In the genomic region with DNA sequence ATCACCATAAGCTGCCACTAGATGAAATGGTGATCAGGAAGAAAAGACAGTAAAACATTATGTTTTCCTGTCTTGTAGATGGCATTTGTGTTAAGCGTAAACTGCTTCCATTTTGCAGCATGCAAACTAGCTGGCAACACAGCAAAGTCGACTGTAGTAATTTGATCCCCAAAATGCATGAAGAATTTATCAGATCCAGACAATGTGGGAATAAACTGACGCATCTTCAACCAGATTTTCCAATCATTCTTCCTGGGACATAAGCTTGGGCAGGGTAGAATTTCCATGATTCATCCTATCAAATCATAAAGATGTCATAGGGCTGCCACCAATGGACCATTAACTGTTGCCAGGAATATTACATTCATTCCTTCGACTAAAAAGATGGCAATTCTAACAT, we compare ENCODE assay signal across 21 cellular contexts.
"Had no signal": no experiment of that assay in that cellular context is flagged by ENCODE, and none has a peak within 500 bp of the region (broad histone marks: within the 10 kb centered on the region; RNA-seq: fewer than 3 reads in every experiment).

No MANE protein-coding gene starts in this region.

- ATAC-seq: activated CD8-positive, alpha-beta T cell treated with anti-CD3 and anti-CD28 coated beads for 36 hours; body of pancreas; T-cell had no signal

- H3K4me3 ChIP-seq: adrenal gland, body of pancreas had no signal

- H3K27ac Mint-ChIP-seq: activated CD4-positive, alpha-beta T cell treated with anti-CD3 and anti-CD28 coated beads, Interleukin-2, amount 10 ng/mL, durations not matched to agents 7 days and 5 days; activated CD8-positive, alpha-beta T cell treated with anti-CD3 and anti-CD28 coated beads for 36 hours; activated naive CD8-positive, alpha-beta T cell treated with anti-CD3 and anti-CD28 coated beads, Interleukin-2, amount 10 ng/mL, durations not matched to agents 7 days and 5 days; T-cell had no signal

- H3K27me3 Mint-ChIP-seq: activated CD8-positive, alpha-beta T cell treated with anti-CD3 and anti-CD28 coated beads for 36 hours had no signal

- DNase-seq: activated CD4-positive, alpha-beta T cell treated with anti-CD3 and anti-CD28 coated beads, Interleukin-2, amount 10 ng/mL, durations not matched to agents 7 days and 5 days; activated CD4-positive, CD25-positive, alpha-beta regulatory T cell; activated CD8-positive, alpha-beta memory T cell treated with anti-CD3 and anti-CD28 coated beads, Interleukin-2, amount 50 U/mL, for 4 hours; activated CD8-positive, alpha-beta T cell treated with anti-CD3 and anti-CD28 coated beads for 36 hours; activated naive CD4-positive, alpha-beta T cell treated with anti-CD3 and anti-CD28 coated beads, Interleukin-2, amount 50 U/mL, for 16 hours; activated naive CD8-positive, alpha-beta T cell treated with anti-CD3 and anti-CD28 coated beads, Interleukin-2, amount 10 ng/mL, durations not matched to agents 7 days and 5 days; adrenal gland; anterior cingulate cortex; body of pancreas; central memory CD4-positive, alpha-beta T cell; KBM-7; NCI-H1092; NCI-H1417; NCI-H1930; NCI-H2171; NCI-H226; NCI-H69; SHP77 treated with DMSO at 0.1 percent for 48 hours; T-cell; T-helper 2 cell; T1000 had no signal

- H3K4me1 Mint-ChIP-seq: activated CD4-positive, alpha-beta T cell treated with anti-CD3 and anti-CD28 coated beads, Interleukin-2, amount 10 ng/mL, durations not matched to agents 7 days and 5 days; activated naive CD8-positive, alpha-beta T cell treated with anti-CD3 and anti-CD28 coated beads, Interleukin-2, amount 10 ng/mL, durations not matched to agents 7 days and 5 days; T-cell had no signal

- H3K4me3 Mint-ChIP-seq: activated CD4-positive, alpha-beta T cell treated with anti-CD3 and anti-CD28 coated beads, Interleukin-2, amount 10 ng/mL, durations not matched to agents 7 days and 5 days; activated CD8-positive, alpha-beta T cell treated with anti-CD3 and anti-CD28 coated beads for 36 hours; activated naive CD8-positive, alpha-beta T cell treated with anti-CD3 and anti-CD28 coated beads, Interleukin-2, amount 10 ng/mL, durations not matched to agents 7 days and 5 days; T-cell had no signal

- H3K9me3 Mint-ChIP-seq: activated CD8-positive, alpha-beta T cell treated with anti-CD3 and anti-CD28 coated beads for 36 hours had no signal

- H3K36me3 Mint-ChIP-seq: activated naive CD8-positive, alpha-beta T cell treated with anti-CD3 and anti-CD28 coated beads, Interleukin-2, amount 10 ng/mL, durations not matched to agents 7 days and 5 days; T-cell had no signal
